ENCODE assay signal across 9 cellular contexts in genomic region chr6:37314803-37315515, GRCh38. TPM values are rescaled to one million over a fixed set of nuclear protein-coding genes. Genes with fewer than 3 reads are reported as not detected.
A peak's percentile ranks its signal among the peaks of the same experiment; 100 is the strongest.
DNase-seq lines count a peak whose midpoint lies in the region; ATAC-seq and TF ChIP-seq lines count a peak whose summit lies in the region.
"Had no signal": no experiment of that assay in that cellular context is flagged by ENCODE, and none has a peak within 500 bp of the region (broad histone marks: within the 10 kb centered on the region; RNA-seq: fewer than 3 reads in every experiment).

No MANE protein-coding gene starts in this region.

- no peak overlapping the region for H3K27ac ChIP-seq in gastrocnemius medialis
- H3K27ac ChIP-seq: BLaER1 had no signal

- intact Hi-C loops in gastrocnemius medialis (cut with DNase I; ENCODE audit: low total_unique reads) = loop anchor here (5.0 kb wide), 1 partner anchor 103 kb away; no protein-coding TSS in a partner anchor

- H3K4me1 ChIP-seq in gastrocnemius medialis = no peaks in the 10 kb centered on the region

- TF ChIP-seq POLR2A in gastrocnemius medialis (IDR thresholded peaks at IDR 0.05) = no peak

- no peak overlapping the region for H3K4me3 ChIP-seq in foreskin fibroblast (ENCODE audit: low read depth in 1 of 2, low read length in 2 of 2)
- H3K4me3 ChIP-seq in gastrocnemius medialis = no peak overlapping the region
- H3K4me3 ChIP-seq: BLaER1 had no signal

- in situ Hi-C loops in gastrocnemius medialis (cut with MboI; ENCODE audit: low sequenced_read_pairs in 4 of 4) = no loop called here

- peak; percentile 45 to 85 for ATAC-seq in gastrocnemius medialis
- no peak for ATAC-seq in GM18498 (IDR thresholded peaks at IDR 0.05; ENCODE audit: unreplicated experiment)

- no peaks in the 10 kb centered on the region for H3K27me3 ChIP-seq in gastrocnemius medialis
- H3K27me3 ChIP-seq: BLaER1 had no signal

- H3K9me3 ChIP-seq in gastrocnemius medialis = no peaks in the 10 kb centered on the region
- H3K9me3 ChIP-seq: BLaER1 had no signal

- peak; percentile 44 for TF ChIP-seq CTCF in foreskin fibroblast (IDR thresholded peaks at IDR 0.05; ENCODE audit: low read depth, low read length)
- TF ChIP-seq CTCF in gastrocnemius medialis (IDR thresholded peaks at IDR 0.05 in 4 of 5, conservative IDR thresholded peaks at IDR 0.05 in 1 of 5) = peak; percentile 19 to 49 (median 42)

- H3K36me3 ChIP-seq in gastrocnemius medialis = peaks cover 0 to 70% of the 10 kb centered on the region in 2 donors

- DNase-seq in NCI-H1417 (lab: John Stamatoyannopoulos, UW) (peak; percentile 20 to 57 (median 56)), NCI-H1417 treated with DMSO at 0.1 percent for 48 hours (lab: John Stamatoyannopoulos, UW) (no peak), NCI-H1694 treated with DMSO at 0.1 percent for 48 hours (lab: John Stamatoyannopoulos, UW) (peak; percentile 61), foreskin fibroblast (peak in 1 of 2 donors; percentile 48), gastrocnemius medialis (peak in 1 of 2 donors; percentile 40), DMS153 treated with DMSO at 0.1 percent for 48 hours (lab: John Stamatoyannopoulos, UW; ENCODE audit: unreplicated experiment) (no peak)
- DNase-seq in activated CD4-positive, alpha-beta T cell treated with anti-CD3 and anti-CD28 coated beads, Interleukin-2, amount 50 U/mL, for 1 hour = peak; percentile 16

RNA-seq across cellular contexts. Expression of gene RNF8, which starts 38.8 kb away (rescaled TPM):
- total RNA-seq in gastrocnemius medialis = 10 to 100 TPM in 3 of 4 donors, 1 to 10 TPM in 1; 6.9 to 17.8 (median 11.9) TPM

RNA-seq across cellular contexts. Expression of gene TMEM217, which starts 57.0 kb away (rescaled TPM):
- under 1 TPM in 1 of 4 donors, not detected in 3; 0.22 TPM for total RNA-seq in gastrocnemius medialis

RNA-seq across cellular contexts. Expression of gene TBC1D22B, which starts 57.4 kb away (rescaled TPM):
- total RNA-seq in gastrocnemius medialis = 10 to 100 TPM in 1 of 4 donors, 1 to 10 TPM in 3; 6.3 to 12.3 (median 7.7) TPM

Comparison
In these comparisons a context has a peak if more than half of its experiments do, and no peak if none do; other contexts are left out.
1. DNase-seq: peak in NCI-H1417 (3 of 3), NCI-H1694 treated with DMSO at 0.1 percent for 48 hours (single experiment) and activated CD4-positive, alpha-beta T cell treated with anti-CD3 and anti-CD28 coated beads, Interleukin-2, amount 50 U/mL, for 1 hour (single experiment); none in NCI-H1417 treated with DMSO at 0.1 percent for 48 hours (single experiment) and DMS153 treated with DMSO at 0.1 percent for 48 hours (single experiment).